ENCODE assay signal across 24 cellular contexts in genomic region chr9:92164975-92165374, GRCh38. TPM values are rescaled to one million over a fixed set of nuclear protein-coding genes. Genes with fewer than 3 reads are reported as not detected.
DNase-seq lines count a peak whose midpoint lies in the region; ATAC-seq, FAIRE-seq and TF ChIP-seq lines count a peak whose summit lies in the region.
"Had no signal": no experiment of that assay in that cellular context is flagged by ENCODE, and none has a peak within 500 bp of the region (broad histone marks: within the 10 kb centered on the region; RNA-seq: fewer than 3 reads in every experiment).

No MANE protein-coding gene starts in this region.

- intact Hi-C loops in CD14-positive monocyte (cut with micrococcal nuclease) (no loop called here), K562 (cut with micrococcal nuclease) (no loop called here)

- H3K79me2 ChIP-seq in OCI-LY3 (ENCODE audit: low read length) (no peaks in the 10 kb centered on the region), K562 (ENCODE audit: control insufficient read depth, insufficient read depth, low read length) (no peaks in the 10 kb centered on the region)

- H3K4me3 ChIP-seq in OCI-LY3 (ENCODE audit: low read length), result no peak overlapping the region
- H3K4me3 ChIP-seq in K562, result no peak overlapping the region
- H3K4me3 ChIP-seq: A549; BLaER1 treated with 17β-estradiol and CSF1 and Interleukin-3, amounts not matched to agents 10 nM and 100 nM had no signal

- no peak for TF ChIP-seq RAD21 in K562 (CRISPR knock-in tag; conservative IDR thresholded peaks at IDR 0.05 in 1 of 2, IDR thresholded peaks at IDR 0.05 in 1 of 2)

- no peak for TF ChIP-seq POLR2A in K562 (conservative IDR thresholded peaks at IDR 0.05)

- H3K36me3 Mint-ChIP-seq in CD14-positive monocyte, result no peaks in the 10 kb centered on the region
- H3K36me3 Mint-ChIP-seq in stimulated activated naive B cell treated with anti-CD40 and anti-IgM and Interleukin-4, amounts not matched to agents 10 μg/mL and 1 μg/mL and 100 μg/mL, for 72 hours, result peaks cover 2 to 4% of the 10 kb centered on the region in 2 donors

- H3K4me2 ChIP-seq in OCI-LY3 (ENCODE audit: low read length) (0 out of 2 replicates have a peak overlapping the region, but pooled peaks have one; percentile 16), K562 (ENCODE audit: insufficient read depth, low read length) (no peak overlapping the region)
- H3K4me2 ChIP-seq: A549 had no signal

- DNase-seq in CD14-positive monocyte (ENCODE audit: low spot score) (no peak), K562 (ENCODE audit: extremely low read depth in 1 of 4, low spot score in 3 of 4) (no peak), GM19239 (ENCODE audit: insufficient read length, low spot score) (no peak)
- DNase-seq in stimulated activated naive B cell treated with anti-CD40 and anti-IgM and Interleukin-4, amounts not matched to agents 10 μg/mL and 1 μg/mL and 100 μg/mL, for 72 hours, result no peak
- DNase-seq in stimulated activated CD4-positive, alpha-beta T cell treated with anti-CD3 and anti-CD28 coated beads, Interleukin-4, amount 100 ng/mL, for 4 hours, result no peak
- DNase-seq: AML-193; CD4-positive, alpha-beta memory T cell; CD4-positive, CD25-positive, alpha-beta regulatory T cell; CD8-positive, alpha-beta memory T cell; COR-L47; DMS 273 treated with DMSO at 0.1 percent for 48 hours; DMS153; DMS53; DMS79; DND-41; EL; GDM1 had no signal

- H4K20me1 ChIP-seq in OCI-LY3 (ENCODE audit: insufficient read depth, low read length), result no peaks in the 10 kb centered on the region
- no peaks in the 10 kb centered on the region for H4K20me1 ChIP-seq in K562 (replicated peaks; ENCODE audit: control insufficient read depth, insufficient read depth, low read length)
- H4K20me1 ChIP-seq: BLaER1 treated with 17β-estradiol and CSF1 and Interleukin-3, amounts not matched to agents 10 nM and 100 nM had no signal

- H3K4me1 ChIP-seq in OCI-LY3 (ENCODE audit: low read length) (peaks cover 11% of the 10 kb centered on the region), K562 (replicated peaks in 1 of 2; ENCODE audit: control insufficient read depth in 2 of 2, insufficient read depth in 2 of 2, low read length in 2 of 2) (no peaks in the 10 kb centered on the region)
- H3K4me1 ChIP-seq: A549 had no signal

- no peak for TF ChIP-seq CTCF in CD14-positive monocyte (IDR thresholded peaks at IDR 0.05)
- no peak for TF ChIP-seq CTCF in OCI-LY3 (IDR thresholded peaks at IDR 0.05; ENCODE audit: low read depth, low read length)
- TF ChIP-seq CTCF in K562 (IDR thresholded peaks at IDR 0.05 in 2 of 3, conservative IDR thresholded peaks at IDR 0.05 in 1 of 3; ENCODE audit: insufficient read depth in 2 of 3, low read depth in 1 of 3, low read length in 3 of 3), result no peak

- no peaks in the 10 kb centered on the region for H3K9me1 ChIP-seq in K562 (ENCODE audit: control insufficient read depth, insufficient read depth, low read length)

- H3K9me3 ChIP-seq in OCI-LY3 (ENCODE audit: insufficient read depth, low read length) (peaks cover 13% of the 10 kb centered on the region), K562 (replicated peaks; ENCODE audit: control insufficient read depth, insufficient read depth, low read depth, low read length) (peaks cover 5% of the 10 kb centered on the region; the same call in 1 of the 2 replicates)
- H3K9me3 ChIP-seq: A549 had no signal

- H2AFZ ChIP-seq in OCI-LY3 (ENCODE audit: low read depth, low read length) (no peak overlapping the region), K562 (ENCODE audit: low read depth, low read length) (no peak overlapping the region)

- peak overlapping the region; percentile 2 to 78 (median 75) for H3K27ac Mint-ChIP-seq in CD14-positive monocyte
- H3K27ac Mint-ChIP-seq in stimulated activated naive B cell treated with anti-CD40 and anti-IgM and Interleukin-4, amounts not matched to agents 10 μg/mL and 1 μg/mL and 100 μg/mL, for 72 hours, result peak overlapping the region; percentile 31
- H3K27ac Mint-ChIP-seq: B cell; CD4-positive, alpha-beta memory T cell; CD4-positive, CD25-positive, alpha-beta regulatory T cell; CD8-positive, alpha-beta memory T cell had no signal

- no peak overlapping the region for H3K4me3 Mint-ChIP-seq in CD14-positive monocyte
- no peak overlapping the region for H3K4me3 Mint-ChIP-seq in stimulated activated naive B cell treated with anti-CD40 and anti-IgM and Interleukin-4, amounts not matched to agents 10 μg/mL and 1 μg/mL and 100 μg/mL, for 72 hours
- H3K4me3 Mint-ChIP-seq: B cell; CD4-positive, alpha-beta memory T cell; CD4-positive, CD25-positive, alpha-beta regulatory T cell; CD8-positive, alpha-beta memory T cell had no signal

- BruUV-seq in K562 (replicated peaks; lab: Mats Ljungman, UMichigan), result no TSS peak

- in situ Hi-C loops in K562 (cut with MboI), result no loop called here

- H3K4me1 Mint-ChIP-seq in CD14-positive monocyte, result peaks cover 13% of the 10 kb centered on the region
- H3K4me1 Mint-ChIP-seq in stimulated activated naive B cell treated with anti-CD40 and anti-IgM and Interleukin-4, amounts not matched to agents 10 μg/mL and 1 μg/mL and 100 μg/mL, for 72 hours, result peaks cover 0 to 10% of the 10 kb centered on the region in 2 donors
- H3K4me1 Mint-ChIP-seq: B cell; CD4-positive, alpha-beta memory T cell; CD4-positive, CD25-positive, alpha-beta regulatory T cell; CD8-positive, alpha-beta memory T cell had no signal

- 6% methylated on average over 1 of the region's 1 CpG for WGBS in K562 (ENCODE audit: insufficient coverage, low coverage, missing lambda C conversion rate)

- peaks cover 0 to 10% (median 2%) of the 10 kb centered on the region in 7 donors for H3K9me3 Mint-ChIP-seq in CD14-positive monocyte
- H3K9me3 Mint-ChIP-seq in stimulated activated naive B cell treated with anti-CD40 and anti-IgM and Interleukin-4, amounts not matched to agents 10 μg/mL and 1 μg/mL and 100 μg/mL, for 72 hours, result peaks cover 15 to 17% of the 10 kb centered on the region in 2 donors

- H3K27me3 Mint-ChIP-seq in CD14-positive monocyte (ENCODE audit: low read depth in 3 of 3), result peaks cover 0 to 5% (median 4%) of the 10 kb centered on the region in 3 donors
- peaks cover 10 to 31% of the 10 kb centered on the region in 2 donors for H3K27me3 Mint-ChIP-seq in stimulated activated naive B cell treated with anti-CD40 and anti-IgM and Interleukin-4, amounts not matched to agents 10 μg/mL and 1 μg/mL and 100 μg/mL, for 72 hours

- CTCF ChIA-PET in K562 (lab: Yijun Ruan, JAX; ENCODE audit: low intra/inter-chr PET ratio), result no interaction called here

- FAIRE-seq in K562 (lab: Jason Lieb, UNC) (no peak), GM19239 (lab: Jason Lieb, UNC) (no peak)
- FAIRE-seq: A549 had no signal

- peaks cover 8% of the 10 kb centered on the region for H3K36me3 ChIP-seq in OCI-LY3 (replicated peaks; ENCODE audit: low read depth, low read length)
- H3K36me3 ChIP-seq in K562 (ENCODE audit: control insufficient read depth, insufficient read depth, low read length), result no peaks in the 10 kb centered on the region
- H3K36me3 ChIP-seq: BLaER1 treated with 17β-estradiol and CSF1 and Interleukin-3, amounts not matched to agents 10 nM and 100 nM had no signal

- no peak overlapping the region for H3K9ac ChIP-seq in OCI-LY3 (ENCODE audit: low read length)
- H3K9ac ChIP-seq in K562 (ENCODE audit: insufficient read depth in 1 of 2, low read depth in 2 of 2, low read length in 2 of 2), result no peak overlapping the region
- H3K9ac ChIP-seq: BLaER1 treated with 17β-estradiol and CSF1 and Interleukin-3, amounts not matched to agents 10 nM and 100 nM had no signal

- ATAC-seq in K562 (no peak), GM18517 (IDR thresholded peaks at IDR 0.05; ENCODE audit: unreplicated experiment) (no peak)
- peak; percentile 44 to 48 for ATAC-seq in stimulated activated naive B cell treated with anti-CD40 and anti-IgM and Interleukin-4, amounts not matched to agents 10 μg/mL and 1 μg/mL and 100 μg/mL, for 72 hours (replicated peaks)
- ATAC-seq: A549 had no signal

- no peak for TF ChIP-seq EP300 in K562 (IDR thresholded peaks at IDR 0.05; ENCODE audit: low read length)

- H3K27ac ChIP-seq in OCI-LY3 (ENCODE audit: low read length) (peak overlapping the region; percentile 37), K562 (ENCODE audit: extremely low read depth, low read depth, low read length) (no peak overlapping the region)
- H3K27ac ChIP-seq: 22Rv1, A549, C4-2B had no signal

- H3K27me3 ChIP-seq in OCI-LY3 (ENCODE audit: low read depth, low read length), result no peaks in the 10 kb centered on the region
- H3K27me3 ChIP-seq in K562 (ENCODE audit: control insufficient read depth in 2 of 2, insufficient read depth in 2 of 2, low read length in 2 of 2), result peaks cover 2 to 17% of the 10 kb centered on the region in 2 experiments; a peak in 3 of 5 replicates
- H3K27me3 ChIP-seq: BLaER1 treated with 17β-estradiol and CSF1 and Interleukin-3, amounts not matched to agents 10 nM and 100 nM had no signal

- POLR2A ChIA-PET in K562 (lab: Yijun Ruan, JAX), result no interaction called here

TF ChIP-seq in K562, 482 proteins besides CTCF, POLR2A, EP300 and RAD21 (continues in another document):
- TF ChIP-seq RCOR1 (IDR thresholded peaks at IDR 0.05; ENCODE audit: borderline replicate concordance in 1 of 2, low read depth in 2 of 2, low read length in 2 of 2), result no peak

RNA-seq across cellular contexts. Expression of gene SPTLC1, which starts 49.8 kb away (rescaled TPM):
- polyA plus RNA-seq in CD14-positive monocyte, result 10 to 100 TPM; 80.0 to 92.4 TPM
- 120 and 200 TPM in 2 replicates for total RNA-seq in K562 (2011; cell fraction: chromatin; rRNA removed; ENCODE audit: low replicate concordance)
- 104 and 129 TPM in 2 replicates for total RNA-seq in K562 (2011; cell fraction: nucleolus; rRNA removed)
- 165 and 206 TPM in 2 replicates for total RNA-seq in K562 (2011; cell fraction: nucleoplasm; rRNA removed)
- 65.1 and 70.3 TPM in 2 replicates for total RNA-seq in K562 (2014; rRNA removed)
- 84.5 and 90.3 TPM in 2 replicates for total RNA-seq in K562 (2014; rRNA removed; fragmentation: Illumina TruSeq; extraction: Trizol)
- 76.6 and 84.5 TPM in 2 replicates for total RNA-seq in K562 (2015; rRNA removed; fragmentation: Illumina TruSeq; extraction: Trizol)
- 58.8 and 67.0 TPM in 2 replicates for total RNA-seq in K562 (2021)
- 78.2 and 95.3 TPM in 2 replicates for polyA plus RNA-seq in K562 (2011; rRNA removed)
- polyA plus RNA-seq in K562 (2011; cell fraction: cytosol; rRNA removed), result 27.4 and 46.9 TPM in 2 replicates
- polyA plus RNA-seq in K562 (2011; cell fraction: nucleus; rRNA removed), result 50.9 and 73.1 TPM in 2 replicates
- polyA plus RNA-seq in K562 (2012), result 47.0 and 52.8 TPM in 2 replicates
- 77.9 and 101 TPM in 2 replicates for polyA plus RNA-seq in K562 (2014; fragmentation: Illumina TruSeq; extraction: Trizol)
- polyA plus RNA-seq in K562 (2014; fragmentation: Nextera tagmentation; extraction: Ambion mirVana), result 100 to 1,000 TPM; 109 to 125 TPM
- 77.9 and 83.2 TPM in 2 replicates for polyA plus RNA-seq in K562 (2014; rRNA removed)
- polyA minus RNA-seq in K562 (2011; rRNA and poly(A)+ RNA removed), result 97.3 and 98.2 TPM in 2 replicates
- polyA minus RNA-seq in K562 (2011; cell fraction: cytosol; rRNA and poly(A)+ RNA removed), result 26.3 and 33.3 TPM in 2 replicates
- polyA minus RNA-seq in K562 (2011; cell fraction: nucleus; rRNA and poly(A)+ RNA removed), result 35.7 and 55.5 TPM in 2 replicates

Comparison
In these comparisons a context has a peak if more than half of its experiments do, and no peak if none do; other contexts are left out.
1. ATAC-seq: peak in stimulated activated naive B cell treated with anti-CD40 and anti-IgM and Interleukin-4, amounts not matched to agents 10 μg/mL and 1 μg/mL and 100 μg/mL, for 72 hours (2 of 2); none in K562 (single experiment) and GM18517 (single experiment).